In genomic region chr5:53991942-53992341, GRCh38 we compare ENCODE assay signal across 9 cellular contexts.
A peak's percentile ranks its signal among the peaks of the same experiment; 100 is the strongest.
DNase-seq lines count a peak whose midpoint lies in the region; ATAC-seq, FAIRE-seq and TF ChIP-seq lines count a peak whose summit lies in the region.
"Had no signal": no experiment of that assay in that cellular context is flagged by ENCODE, and none has a peak within 500 bp of the region (broad histone marks: within the 10 kb centered on the region; RNA-seq: fewer than 3 reads in every experiment).

No MANE protein-coding gene starts in this region.

- H3K36me3 Mint-ChIP-seq in astrocyte (ENCODE audit: low read depth, unreplicated experiment): no peaks in the 10 kb centered on the region

- no peaks in the 10 kb centered on the region for H3K27me3 ChIP-seq in astrocyte (ENCODE audit: insufficient read depth, low read length)

- H3K9me3 ChIP-seq in astrocyte (ENCODE audit: insufficient read depth, low read depth, low read length): no peaks in the 10 kb centered on the region

- H2AFZ ChIP-seq in astrocyte (ENCODE audit: low read depth, low read length): no peak overlapping the region

- no peaks in the 10 kb centered on the region for H3K36me3 ChIP-seq in astrocyte (ENCODE audit: insufficient read depth, low read length)

- FAIRE-seq in astrocyte (lab: Jason Lieb, UNC): no peak

- peaks cover 7% of the 10 kb centered on the region for H3K4me1 Mint-ChIP-seq in astrocyte (ENCODE audit: low read depth, unreplicated experiment)

- ATAC-seq in GM21723 (IDR thresholded peaks at IDR 0.05; ENCODE audit: unreplicated experiment) (no peak), HG03097 (IDR thresholded peaks at IDR 0.05; ENCODE audit: low FRiP score, unreplicated experiment) (no peak), HG03139 (IDR thresholded peaks at IDR 0.05; ENCODE audit: unreplicated experiment) (no peak)

- no peaks in the 10 kb centered on the region for H3K79me2 ChIP-seq in astrocyte (ENCODE audit: insufficient read depth, low read length)

- no peak overlapping the region for H3K27ac Mint-ChIP-seq in astrocyte (ENCODE audit: unreplicated experiment)

- H3K27me3 Mint-ChIP-seq in astrocyte (ENCODE audit: low read depth, unreplicated experiment): no peaks in the 10 kb centered on the region

- H3K4me3 ChIP-seq in astrocyte (ENCODE audit: insufficient read depth, low read depth, low read length): no peak overlapping the region

- no peak overlapping the region for H3K27ac ChIP-seq in astrocyte (ENCODE audit: low read depth, low read length)

- H3K9me3 Mint-ChIP-seq in astrocyte (ENCODE audit: unreplicated experiment): no peaks in the 10 kb centered on the region

- H3K9ac ChIP-seq in astrocyte (ENCODE audit: low read length): no peak overlapping the region

- peak; percentile 52; the same call in 1 of the 2 replicates for TF ChIP-seq CTCF in LNCAP (IDR thresholded peaks at IDR 0.05)
- TF ChIP-seq CTCF in astrocyte (IDR thresholded peaks at IDR 0.05; ENCODE audit: insufficient read depth, low read depth, low read length): peak; percentile 16

- no peaks in the 10 kb centered on the region for H4K20me1 ChIP-seq in astrocyte (ENCODE audit: insufficient read depth, low read length)

- no peak overlapping the region for H3K4me3 Mint-ChIP-seq in astrocyte (ENCODE audit: unreplicated experiment)

- H3K4me2 ChIP-seq in astrocyte (ENCODE audit: low read length): no peak overlapping the region

- DNase-seq in NCI-H1092 treated with DMSO at 0.1 percent for 48 hours (lab: John Stamatoyannopoulos, UW) (peak; percentile 21), NCI-H1092 (lab: John Stamatoyannopoulos, UW) (no peak), astrocyte (ENCODE audit: low read depth) (no peak), lung microvascular endothelial cell (ENCODE audit: low read depth in 2 of 2) (peak; percentile 33 to 42)
- DNase-seq: NCI-H2227 treated with DMSO at 0.1 percent for 48 hours had no signal

- H3K4me1 ChIP-seq in astrocyte (ENCODE audit: insufficient read depth, low read length): no peaks in the 10 kb centered on the region

Comparison
In these comparisons a context has a peak if more than half of its experiments do, and no peak if none do; other contexts are left out.
1. DNase-seq: peak in NCI-H1092 treated with DMSO at 0.1 percent for 48 hours (single experiment) and lung microvascular endothelial cell (2 of 2); none in NCI-H1092 (single experiment) and astrocyte (single experiment).